1 cellular context compared by ENCODE assay signal in the genomic region with DNA sequence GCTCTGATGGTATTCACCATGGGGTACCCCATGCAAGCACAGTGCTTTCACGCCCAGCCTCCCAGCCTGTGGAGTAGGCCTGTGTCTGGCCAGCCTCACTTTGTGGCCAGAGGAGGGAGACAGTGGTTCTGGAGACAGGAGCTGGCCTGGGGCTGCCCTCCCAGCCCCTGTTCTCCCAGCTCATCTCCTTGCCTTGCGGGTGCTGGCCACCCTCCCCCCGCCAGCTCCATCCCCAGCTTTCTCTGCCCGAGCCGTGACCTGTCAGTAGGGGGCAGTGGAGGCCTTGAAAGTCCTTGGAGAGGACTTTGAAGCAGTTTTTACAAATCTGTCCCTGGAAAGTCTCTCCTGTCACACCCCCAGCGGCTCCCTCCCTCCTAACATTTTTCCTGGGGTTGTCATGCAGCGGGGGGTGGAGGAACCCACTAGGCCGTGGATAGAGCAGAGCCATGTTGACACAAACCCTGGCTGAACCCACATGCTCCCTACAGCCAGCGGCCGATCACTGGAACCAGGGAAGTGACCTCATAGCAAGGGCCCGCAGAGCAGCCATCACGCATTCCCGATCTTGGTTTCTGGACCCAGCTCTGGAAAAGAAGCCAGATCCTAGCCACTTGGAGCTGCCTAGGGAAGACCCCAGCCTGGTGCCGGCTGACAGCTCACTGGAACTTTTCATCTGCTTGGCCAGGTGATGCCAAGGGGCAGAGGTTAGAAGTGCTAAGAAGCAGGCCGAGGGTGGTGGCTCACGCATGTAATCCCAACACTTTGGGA.
TF ChIP-seq lines count a peak whose summit lies in the region.

No MANE protein-coding gene starts in this region.

TF ChIP-seq in HCT116, 20 proteins besides CTCF, POLR2A, EP300 and RAD21 (continued from another document):
- TF ChIP-seq EZH2phosphoT487 (IDR thresholded peaks at IDR 0.05; ENCODE audit: borderline replicate concordance), result no peak
- TF ChIP-seq, protein P1, sequence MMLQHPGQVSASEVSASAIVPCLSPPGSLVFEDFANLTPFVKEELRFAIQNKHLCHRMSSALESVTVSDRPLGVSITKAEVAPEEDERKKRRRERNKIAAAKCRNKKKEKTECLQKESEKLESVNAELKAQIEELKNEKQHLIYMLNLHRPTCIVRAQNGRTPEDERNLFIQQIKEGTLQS (IDR thresholded peaks at IDR 0.05), result no peak
- no peak for TF ChIP-seq YY1 (IDR thresholded peaks at IDR 0.05; ENCODE audit: extremely low read depth, insufficient replicate concordance, low read depth, low read length)
- TF ChIP-seq SP1 (IDR thresholded peaks at IDR 0.05; ENCODE audit: low read depth), result no peak
- TF ChIP-seq SRF (IDR thresholded peaks at IDR 0.05; ENCODE audit: low read depth), result no peak
TF ChIP-seq in HCT116: peak in this region for 0.
